In genomic region chr10:85045046-85045445, GRCh38 we compare ENCODE assay signal across 30 cellular contexts.
"Had no signal": no experiment of that assay in that cellular context is flagged by ENCODE, and none has a peak within 500 bp of the region (broad histone marks: within the 10 kb centered on the region; RNA-seq: fewer than 3 reads in every experiment).

No MANE protein-coding gene starts in this region.

- H3K4me3 ChIP-seq: coronary artery, esophagus muscularis mucosa, gastroesophageal sphincter, heart right ventricle, left lung, mucosa of descending colon, prostate gland, sigmoid colon, thoracic aorta, transverse colon, upper lobe of right lung, uterus had no signal

- H3K36me3 Mint-ChIP-seq: mesothelial cell of epicardium; naive B cell; stimulated activated effector memory CD8-positive, alpha-beta T cell treated with anti-CD3 and anti-CD28 coated beads, Interleukin-12 subunit alpha, Interleukin-12 subunit beta, amount 100 ng/mL, for 72 hours had no signal

- H3K27me3 ChIP-seq: esophagus muscularis mucosa, foreskin keratinocyte, gastroesophageal sphincter, heart right ventricle, left lung, neutrophil, sigmoid colon, transverse colon, upper lobe of right lung, uterus had no signal

- H3K27ac ChIP-seq: coronary artery, esophagus muscularis mucosa, foreskin keratinocyte, gastroesophageal sphincter, heart right ventricle, left lung, neutrophil, parathyroid adenoma, prostate gland, sigmoid colon, thoracic aorta, transverse colon, upper lobe of right lung, uterus had no signal

- H3K36me3 ChIP-seq: esophagus muscularis mucosa, gastroesophageal sphincter, heart right ventricle, left lung, neutrophil, prostate gland, sigmoid colon, thoracic aorta, transverse colon, upper lobe of right lung, uterus had no signal

- ATAC-seq: foreskin keratinocyte; gastroesophageal sphincter; heart right ventricle; left cardiac atrium; left lung; mucosa of descending colon; natural killer cell treated with Interleukin-12 subunit alpha and Interleukin-12 subunit beta and Interleukin-15 and Interleukin-18, amount 100 ng/mL, for 72 hours; right cardiac atrium; stimulated activated effector memory CD8-positive, alpha-beta T cell treated with anti-CD3 and anti-CD28 coated beads, Interleukin-12 subunit alpha, Interleukin-12 subunit beta, amount 100 ng/mL, for 72 hours; upper lobe of right lung had no signal

- H3K27ac Mint-ChIP-seq: mesothelial cell of epicardium; naive B cell; natural killer cell treated with Interleukin-12 subunit alpha and Interleukin-12 subunit beta and Interleukin-15 and Interleukin-18, amount 100 ng/mL, for 72 hours; stimulated activated effector memory CD8-positive, alpha-beta T cell treated with anti-CD3 and anti-CD28 coated beads, Interleukin-12 subunit alpha, Interleukin-12 subunit beta, amount 100 ng/mL, for 72 hours had no signal

- H3K27me3 Mint-ChIP-seq: natural killer cell treated with Interleukin-12 subunit alpha and Interleukin-12 subunit beta and Interleukin-15 and Interleukin-18, amount 100 ng/mL, for 72 hours had no signal

- DNase-seq: dermis blood vessel endothelial cell; effector memory CD4-positive, alpha-beta T cell; foreskin keratinocyte; heart right ventricle; hippocampal formation; left cardiac atrium; left lung; mesenchymal stem cell; mucosa of descending colon; naive B cell; right cardiac atrium; sigmoid colon; stimulated activated CD4-positive, alpha-beta T cell treated with anti-CD3 and anti-CD28 coated beads, Interleukin-2, amount 100 ng/mL, for 24 hours; stimulated activated CD4-positive, alpha-beta T cell treated with anti-CD3 and anti-CD28 coated beads, Interleukin-4, amount 100 ng/mL, for 24 hours; stimulated activated naive CD4-positive, alpha-beta T cell treated with Interleukin-2 at 50 U/mL for 16 hours; substantia nigra; transverse colon; upper lobe of right lung; uterus had no signal

- H3K4me1 Mint-ChIP-seq: mesothelial cell of epicardium; naive B cell; stimulated activated effector memory CD8-positive, alpha-beta T cell treated with anti-CD3 and anti-CD28 coated beads, Interleukin-12 subunit alpha, Interleukin-12 subunit beta, amount 100 ng/mL, for 72 hours had no signal

- H3K4me1 ChIP-seq: esophagus muscularis mucosa, foreskin keratinocyte, gastroesophageal sphincter, heart right ventricle, left lung, parathyroid adenoma, prostate gland, sigmoid colon, transverse colon, upper lobe of right lung, uterus had no signal

- H3K9me3 ChIP-seq: mucosa of descending colon, neutrophil, prostate gland, thoracic aorta, transverse colon, upper lobe of right lung, uterus had no signal

- H3K4me3 Mint-ChIP-seq: mesothelial cell of epicardium; naive B cell; natural killer cell treated with Interleukin-12 subunit alpha and Interleukin-12 subunit beta and Interleukin-15 and Interleukin-18, amount 100 ng/mL, for 72 hours; neural crest cell; stimulated activated effector memory CD8-positive, alpha-beta T cell treated with anti-CD3 and anti-CD28 coated beads, Interleukin-12 subunit alpha, Interleukin-12 subunit beta, amount 100 ng/mL, for 72 hours had no signal
